In genomic region chr2:8553643-8554042, GRCh38 we compare ENCODE assay signal across 21 cellular contexts.
A peak's percentile ranks its signal among the peaks of the same experiment; 100 is the strongest.
DNase-seq lines count a peak whose midpoint lies in the region; ATAC-seq, FAIRE-seq and TF ChIP-seq lines count a peak whose summit lies in the region.
"Had no signal": no experiment of that assay in that cellular context is flagged by ENCODE, and none has a peak within 500 bp of the region (broad histone marks: within the 10 kb centered on the region; RNA-seq: fewer than 3 reads in every experiment).

No MANE protein-coding gene starts in this region.

- H3K4me2 ChIP-seq in HepG2 (ENCODE audit: low read depth, low read length), result no peak overlapping the region
- peak overlapping the region; percentile 37; the same call in 1 of the 2 replicates for H3K4me2 ChIP-seq in OCI-LY1 (ENCODE audit: low read length)
- peak overlapping the region; percentile 4; the same call in 1 of the 2 replicates for H3K4me2 ChIP-seq in PC-3 (ENCODE audit: low read length)
- H3K4me2 ChIP-seq in osteoblast (ENCODE audit: insufficient read depth, low read length), result no peak overlapping the region
- H3K4me2 ChIP-seq: A549 had no signal

- H3K27me3 ChIP-seq in liver (ENCODE audit: control insufficient read depth in 4 of 4, insufficient read depth in 4 of 4, low read length in 3 of 4) (no peaks in the 10 kb centered on the region), HepG2 (ENCODE audit: control insufficient read depth in 1 of 2, insufficient read depth in 2 of 2, low read length in 2 of 2) (peaks cover 0 to 27% of the 10 kb centered on the region in 2 experiments; a peak in 4 of 5 replicates), OCI-LY1 (ENCODE audit: insufficient read depth, low read length) (no peaks in the 10 kb centered on the region), PC-3 (ENCODE audit: low read length) (no peaks in the 10 kb centered on the region), osteoblast (ENCODE audit: insufficient read depth, low read length) (no peaks in the 10 kb centered on the region)

- DNase-seq in HepG2 (ENCODE audit: low spot score) (no peak), PC-3 (peak; percentile 73), osteoblast (ENCODE audit: insufficient read length, low spot score, missing footprints) (peak; percentile 63), GM10266 (ENCODE audit: extremely low spot score) (no peak), HTR-8/SVneo (ENCODE audit: insufficient read length, low spot score) (no peak), amniotic stem cell (lab: John Stamatoyannopoulos, UW) (no peak)
- DNase-seq: 8988T; C1 segment of cervical spinal cord; Calu3; CD4-positive, alpha-beta memory T cell; COR-L47; DMS79; GF-D8; GOT3; HFFc6 had no signal

- 51% methylated on average over 4 of the region's 4 CpGs for WGBS in liver
- WGBS in HepG2 (ENCODE audit: low lambda C conversion rate), result 29% methylated on average over 4 of the region's 4 CpGs

- H4K20me1 ChIP-seq in HepG2 (ENCODE audit: insufficient read depth, low read length), result no peaks in the 10 kb centered on the region
- no peaks in the 10 kb centered on the region for H4K20me1 ChIP-seq in OCI-LY1 (ENCODE audit: insufficient read depth, low read length)
- H4K20me1 ChIP-seq in PC-3 (ENCODE audit: low read length), result no peaks in the 10 kb centered on the region
- H4K20me1 ChIP-seq in osteoblast (ENCODE audit: insufficient read depth, low read length), result no peaks in the 10 kb centered on the region

- H3K4me3 ChIP-seq in liver (ENCODE audit: low read depth in 1 of 3, low read length in 3 of 3) (no peak overlapping the region), HepG2 (replicated peaks in 1 of 3; ENCODE audit: insufficient read depth in 1 of 3, low read depth in 2 of 3, low read length in 3 of 3) (no peak overlapping the region), OCI-LY1 (ENCODE audit: low read depth, low read length, poor library complexity, severe bottlenecking) (peak overlapping the region; percentile 18), PC-3 (ENCODE audit: low read length) (no peak overlapping the region), osteoblast (ENCODE audit: insufficient read depth, low read length) (no peak overlapping the region)
- H3K4me3 ChIP-seq: A549, HAP-1 had no signal

- CTCF ChIA-PET in HepG2 (lab: Yijun Ruan, JAX; ENCODE audit: low intra/inter-chr PET ratio, low total read pairs) (no interaction called here), PC-3 (lab: Charles Lee) (no interaction called here)

- TF ChIP-seq CTCF in liver (IDR thresholded peaks at IDR 0.05; ENCODE audit: low read depth, low read length, missing input control) (no peak), HepG2 (CRISPR knock-in tag; IDR thresholded peaks at IDR 0.05) (no peak), OCI-LY1 (IDR thresholded peaks at IDR 0.05; ENCODE audit: low read length) (no peak), PC-3 (conservative IDR thresholded peaks at IDR 0.05; ENCODE audit: low read depth, low read length) (no peak), osteoblast (IDR thresholded peaks at IDR 0.05; ENCODE audit: extremely low read depth, low read depth, low read length) (no peak), GM10266 (IDR thresholded peaks at IDR 0.05; ENCODE audit: control insufficient read depth, insufficient read depth, low read depth, missing control alignments) (no peak)

- no peaks in the 10 kb centered on the region for H3K9me3 ChIP-seq in liver (ENCODE audit: control insufficient read depth in 4 of 4, low read length in 3 of 4)
- peaks cover 4% of the 10 kb centered on the region; the same call in 1 of the 2 replicates for H3K9me3 ChIP-seq in HepG2 (ENCODE audit: low read length)
- no peaks in the 10 kb centered on the region for H3K9me3 ChIP-seq in OCI-LY1 (ENCODE audit: low read length)
- H3K9me3 ChIP-seq in PC-3 (ENCODE audit: low read length), result no peaks in the 10 kb centered on the region
- H3K9me3 ChIP-seq in osteoblast (ENCODE audit: low read depth, low read length), result no peaks in the 10 kb centered on the region
- H3K9me3 ChIP-seq: HAP-1 had no signal

- no peaks in the 10 kb centered on the region for H3K9me2 ChIP-seq in OCI-LY1 (ENCODE audit: low read depth, low read length)
- H3K9me2 ChIP-seq in PC-3 (replicated peaks; ENCODE audit: low read length), result no peaks in the 10 kb centered on the region

- FAIRE-seq in HepG2 (lab: Jason Lieb, UNC) (no peak), HTR-8/SVneo (lab: Jason Lieb, UNC) (no peak)
- FAIRE-seq: A549, GM12892, H54 had no signal

- TF ChIP-seq RAD21 in liver (IDR thresholded peaks at IDR 0.05), result peak; percentile 11 to 23
- TF ChIP-seq RAD21 in HepG2 (CRISPR knock-in tag; IDR thresholded peaks at IDR 0.05), result no peak

- H3K4me1 ChIP-seq in liver (ENCODE audit: control insufficient read depth in 4 of 4, insufficient read depth in 4 of 4, low read length in 3 of 4), result peaks cover 0 to 10% (median 5%) of the 10 kb centered on the region in 4 donors
- H3K4me1 ChIP-seq in HepG2 (ENCODE audit: insufficient read depth, low read length), result peaks cover 8% of the 10 kb centered on the region; the same call in 1 of the 2 replicates
- peaks cover 86% of the 10 kb centered on the region for H3K4me1 ChIP-seq in OCI-LY1 (ENCODE audit: insufficient read depth, low read length, severe bottlenecking)
- H3K4me1 ChIP-seq in PC-3 (ENCODE audit: insufficient read depth, low read length), result peaks cover 12% of the 10 kb centered on the region
- no peaks in the 10 kb centered on the region for H3K4me1 ChIP-seq in osteoblast (ENCODE audit: insufficient read depth, low read length)
- H3K4me1 ChIP-seq: A549, HAP-1 had no signal

- in situ Hi-C loops in HepG2 (cut with HindIII; ENCODE audit: extremely low pct_ligation_motif_present, low pct_unique_long_range_greater_than_20kb), result no loop called here

- no peaks in the 10 kb centered on the region for H3K79me2 ChIP-seq in HepG2 (ENCODE audit: insufficient read depth, low read length)
- peaks cover 13% of the 10 kb centered on the region for H3K79me2 ChIP-seq in OCI-LY1 (ENCODE audit: insufficient read depth, low read length)
- no peaks in the 10 kb centered on the region for H3K79me2 ChIP-seq in PC-3 (ENCODE audit: low read length)
- no peaks in the 10 kb centered on the region for H3K79me2 ChIP-seq in osteoblast (ENCODE audit: insufficient read depth, low read length)

- H3F3A ChIP-seq in OCI-LY1 (ENCODE audit: insufficient read depth, low read length) (no peaks in the 10 kb centered on the region), PC-3 (ENCODE audit: low read length, unreplicated experiment) (no peaks in the 10 kb centered on the region)

- no peaks in the 10 kb centered on the region for H3K36me3 ChIP-seq in liver (ENCODE audit: control insufficient read depth in 4 of 4, insufficient read depth in 3 of 4, low read depth in 1 of 4, low read length in 3 of 4)
- no peaks in the 10 kb centered on the region for H3K36me3 ChIP-seq in HepG2 (replicated peaks in 1 of 2; ENCODE audit: control insufficient read depth in 1 of 2, insufficient read depth in 2 of 2, low read length in 2 of 2)
- peaks cover 37% of the 10 kb centered on the region for H3K36me3 ChIP-seq in OCI-LY1 (ENCODE audit: insufficient read depth, low read length)
- H3K36me3 ChIP-seq in PC-3 (ENCODE audit: low read depth, low read length), result no peaks in the 10 kb centered on the region
- H3K36me3 ChIP-seq in osteoblast (ENCODE audit: insufficient read depth, low read length), result no peaks in the 10 kb centered on the region
- H3K36me3 ChIP-seq: HAP-1 had no signal

- H3K9ac ChIP-seq in liver (ENCODE audit: low read depth in 1 of 2, low read length in 2 of 2) (peak overlapping the region in 1 of 2 donors; percentile 14), HepG2 (ENCODE audit: insufficient read depth, low read depth, low read length) (no peak overlapping the region), OCI-LY1 (ENCODE audit: low read length) (peak overlapping the region; percentile 60; the same call in 1 of the 2 replicates), PC-3 (ENCODE audit: low read length) (no peak overlapping the region)

- TF ChIP-seq EP300 in HepG2 (IDR thresholded peaks at IDR 0.05; ENCODE audit: low read depth in 2 of 2, low read length in 2 of 2) (no peak), HepG2 (CRISPR knock-in tag; IDR thresholded peaks at IDR 0.05; ENCODE audit: borderline replicate concordance) (no peak)

- no peak overlapping the region for H2AFZ ChIP-seq in HepG2 (ENCODE audit: low read length)
- no peak overlapping the region for H2AFZ ChIP-seq in OCI-LY1 (ENCODE audit: low read length)
- no peak overlapping the region for H2AFZ ChIP-seq in PC-3 (ENCODE audit: low read length)
- no peak overlapping the region for H2AFZ ChIP-seq in osteoblast (ENCODE audit: low read length)

- intact Hi-C loops in HepG2 (cut with micrococcal nuclease; ENCODE audit: unreplicated experiment), result no loop called here
- intact Hi-C loops in PC-3 (cut with micrococcal nuclease), result no loop called here

- H3K27ac ChIP-seq in liver (ENCODE audit: low read depth in 1 of 2, low read length in 2 of 2) (peak overlapping the region; percentile 5 to 29), HepG2 (ENCODE audit: extremely low read length, insufficient read depth, low read length) (no peak overlapping the region), OCI-LY1 (ENCODE audit: low read depth, low read length, poor library complexity, severe bottlenecking) (peak overlapping the region; percentile 98), PC-3 (ENCODE audit: low read length) (no peak overlapping the region), osteoblast (ENCODE audit: low read depth, low read length) (no peak overlapping the region)
- H3K27ac ChIP-seq: A549 had no signal

- ATAC-seq in HepG2, result no peak
- peak; percentile 24 for ATAC-seq in PC-3
- ATAC-seq: A549 had no signal

- no peak for TF ChIP-seq POLR2A in HepG2 (IDR thresholded peaks at IDR 0.05; ENCODE audit: insufficient read depth in 1 of 2, low read depth in 2 of 2, low read length in 2 of 2)

- BruUV-seq in HepG2 (replicated peaks; lab: Mats Ljungman, UMichigan) (no TSS peak), PC-3 (replicated peaks; lab: Mats Ljungman, UMichigan) (no TSS peak)

- POLR2A ChIA-PET in HepG2 (lab: Yijun Ruan, JAX), result interaction anchor here (1.1 kb wide), 1 partner anchor 21 kb away, joined by 3 read pairs; no protein-coding TSS in a partner anchor
- POLR2A ChIA-PET in PC-3 (lab: Charles Lee; ENCODE audit: unreplicated experiment), result no interaction called here

TF ChIP-seq in liver, 16 proteins besides CTCF, POLR2A, EP300 and RAD21 (continues in another document):
- TF ChIP-seq JUND (IDR thresholded peaks at IDR 0.05), result peak; percentile 68 to 76
- peak; percentile 12 for TF ChIP-seq ATF3 (IDR thresholded peaks at IDR 0.05)
- peak; percentile 67 for TF ChIP-seq FOXA1 (IDR thresholded peaks at IDR 0.05)
- peak; percentile 87 for TF ChIP-seq FOXA2 (IDR thresholded peaks at IDR 0.05)

TF ChIP-seq in HepG2, 621 proteins besides CTCF, POLR2A, EP300 and RAD21 (continues in another document):
- TF ChIP-seq ZBTB1 (CRISPR knock-in tag; IDR thresholded peaks at IDR 0.05; ENCODE audit: borderline replicate concordance) (no peak), PHF21A (CRISPR knock-in tag; IDR thresholded peaks at IDR 0.05) (no peak)

Comparison
In these comparisons a context has a peak if more than half of its experiments do, and no peak if none do; other contexts are left out.
1. H3K27ac ChIP-seq: peak in liver (2 of 2) and OCI-LY1 (single experiment); none in HepG2 (single experiment), PC-3 (single experiment) and osteoblast (single experiment).
2. DNase-seq: peak in PC-3 (single experiment) and osteoblast (single experiment); none in HepG2 (single experiment), GM10266 (single experiment), HTR-8/SVneo (single experiment) and amniotic stem cell (single experiment).
3. H3K4me2 ChIP-seq: peak in OCI-LY1 (single experiment) and PC-3 (single experiment); none in HepG2 (single experiment) and osteoblast (single experiment).